ENCODE assay signal across 8 cellular contexts in the genomic region with DNA sequence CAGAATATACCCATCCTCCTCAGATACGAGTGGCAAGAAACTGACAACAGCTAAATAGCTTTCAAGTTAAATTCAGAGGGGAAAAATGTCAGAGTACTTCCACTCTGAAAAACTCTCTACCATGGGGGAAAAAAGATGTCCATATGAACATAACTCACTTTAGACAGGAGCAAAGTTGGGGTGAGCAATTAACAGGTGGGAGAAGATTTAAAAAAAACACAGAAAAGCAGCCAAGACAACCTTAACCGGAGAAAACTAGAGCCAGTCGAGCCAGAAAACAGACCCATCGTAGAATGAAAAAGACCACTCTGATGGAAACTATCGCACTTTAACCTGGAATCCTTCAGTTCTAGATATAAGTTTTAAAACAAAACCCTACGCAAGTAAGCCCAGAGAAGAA. TPM values are rescaled to one million over a fixed set of nuclear protein-coding genes. Genes with fewer than 3 reads are reported as not detected.
DNase-seq lines count a peak whose midpoint lies in the region; FAIRE-seq and TF ChIP-seq lines count a peak whose summit lies in the region.

No MANE protein-coding gene starts in this region.

- H3K36me3 Mint-ChIP-seq in Calu3 (ENCODE audit: insufficient read depth, unreplicated experiment): peaks cover 55% of the 10 kb centered on the region

- H3K4me3 ChIP-seq in Peyer's patch: peak overlapping the region; percentile 74 to 96 (median 89)
- H3K4me3 ChIP-seq in esophagus (ENCODE audit: low read depth in 1 of 2, low read length in 2 of 2): peak overlapping the region; percentile 77 to 82
- H3K4me3 ChIP-seq in trophoblast cell (ENCODE audit: low read depth, low read length): peak overlapping the region; percentile 93

- no peaks in the 10 kb centered on the region for H3K27me3 Mint-ChIP-seq in Calu3 (ENCODE audit: unreplicated experiment)

- no peak overlapping the region for H2BK5ac ChIP-seq in trophoblast cell (ENCODE audit: low read depth, low read length, poor library complexity)

- WGBS in esophagus, 2 donors: 2 to 3% methylated on average over 6 of the region's 6 CpGs
- no CpG with 5 or more reads among the region's 6 CpGs for WGBS in trophoblast cell (ENCODE audit: extremely low coverage, insufficient coverage, insufficient read length)

- H3K27ac Mint-ChIP-seq in Calu3 (ENCODE audit: unreplicated experiment): peak overlapping the region; percentile 91

- H2AK5ac ChIP-seq in trophoblast cell (ENCODE audit: low read length): no peak overlapping the region

- no peak overlapping the region for H3K18ac ChIP-seq in trophoblast cell (ENCODE audit: low read length)

- TF ChIP-seq CTCF in Calu3 (IDR thresholded peaks at IDR 0.05; ENCODE audit: unreplicated experiment) (no peak), Peyer's patch (IDR thresholded peaks at IDR 0.05) (no peak)

- H3K4me1 ChIP-seq in Peyer's patch (peaks cover 0 to 15% (median 8%) of the 10 kb centered on the region in 4 donors), esophagus (ENCODE audit: control insufficient read depth in 2 of 2, insufficient read depth in 2 of 2, low read length in 1 of 2) (no peaks in the 10 kb centered on the region), trophoblast cell (ENCODE audit: control insufficient read depth in 1 of 2, insufficient read depth in 2 of 2, low read length in 2 of 2) (peaks cover 2 to 4% of the 10 kb centered on the region in 2 experiments)

- no peak overlapping the region for H4K91ac ChIP-seq in trophoblast cell (ENCODE audit: low read depth, low read length)

- DNase-seq in Calu3 (no peak), Peyer's patch (no peak), trophoblast cell (no peak), H54 (ENCODE audit: insufficient read length, low spot score) (no peak), dermis blood vessel endothelial cell (no peak), glomerular visceral epithelial cell (ENCODE audit: extremely low spot score) (no peak)
- no peak for DNase-seq in activated CD4-positive, alpha-beta T cell treated with anti-CD3 and anti-CD28 coated beads for 1 hour

- peak overlapping the region; percentile 76 for H4K8ac ChIP-seq in trophoblast cell (ENCODE audit: low read depth, low read length)

- peak overlapping the region; percentile 95 for H3K4me3 Mint-ChIP-seq in Calu3 (ENCODE audit: low read depth, unreplicated experiment)

- no peak overlapping the region for H4K12ac ChIP-seq in trophoblast cell (ENCODE audit: low read depth, low read length)

- BruUV-seq in Calu3 (replicated peaks; lab: Mats Ljungman, UMichigan): no TSS peak

- peak overlapping the region; percentile 95 for H3K4ac ChIP-seq in trophoblast cell (ENCODE audit: low read depth, low read length)

- H2BK12ac ChIP-seq in trophoblast cell (ENCODE audit: low read length): no peak overlapping the region

- H2AFZ ChIP-seq in trophoblast cell (ENCODE audit: insufficient read depth, low read length, poor library complexity): no peak overlapping the region

- H3K36me3 ChIP-seq in Peyer's patch (peaks cover 0 to 38% (median 0%) of the 10 kb centered on the region in 3 donors), esophagus (ENCODE audit: control insufficient read depth in 2 of 2, insufficient read depth in 2 of 2, low read length in 1 of 2) (peaks cover 3% of the 10 kb centered on the region in 2 donors), trophoblast cell (ENCODE audit: control insufficient read depth in 1 of 2, insufficient read depth in 2 of 2, low read length in 2 of 2) (peaks cover 11 to 13% of the 10 kb centered on the region in 2 experiments)

- H3K27me3 ChIP-seq in Peyer's patch (no peaks in the 10 kb centered on the region), esophagus (ENCODE audit: control insufficient read depth in 1 of 2, insufficient read depth in 2 of 2, low read length in 2 of 2) (no peaks in the 10 kb centered on the region), trophoblast cell (ENCODE audit: insufficient read depth, low read length) (no peaks in the 10 kb centered on the region)

- H3K4me1 Mint-ChIP-seq in Calu3 (ENCODE audit: low read depth, unreplicated experiment): peaks cover 20% of the 10 kb centered on the region

- peak overlapping the region; percentile 91 for H3K14ac ChIP-seq in trophoblast cell (ENCODE audit: low read length)

- CTCF ChIA-PET in Calu3 (lab: Charles Lee): interaction anchor here (0.5 to 1.1 kb wide), 2 partner anchors 12 to 13 kb away, joined by 3 to 4 read pairs; no protein-coding TSS in a partner anchor

- peak overlapping the region; percentile 79 for H3K4me2 ChIP-seq in trophoblast cell (ENCODE audit: low read length)

- no peak for FAIRE-seq in H54 (lab: Jason Lieb, UNC)

- no peaks in the 10 kb centered on the region for H3K9me3 Mint-ChIP-seq in Calu3 (ENCODE audit: low read depth, unreplicated experiment)

- peaks cover 3% of the 10 kb centered on the region for H3K79me1 ChIP-seq in trophoblast cell (ENCODE audit: low read length)

- H3K9me3 ChIP-seq in Peyer's patch: no peaks in the 10 kb centered on the region
- H3K9me3 ChIP-seq in esophagus (ENCODE audit: control insufficient read depth in 2 of 2, insufficient read depth in 1 of 2, low read depth in 1 of 2, low read length in 1 of 2): no peaks in the 10 kb centered on the region
- H3K9me3 ChIP-seq in trophoblast cell (ENCODE audit: insufficient read depth, low read depth, low read length): no peaks in the 10 kb centered on the region

- H3K27ac ChIP-seq in Peyer's patch (peak overlapping the region; percentile 89 to 99 (median 91)), esophagus (ENCODE audit: low read depth in 2 of 2, low read length in 1 of 2) (peak overlapping the region; percentile 96 to 98), trophoblast cell (ENCODE audit: low read depth, low read length) (peak overlapping the region; percentile 58)

- no peak for TF ChIP-seq POLR2A in Peyer's patch (IDR thresholded peaks at IDR 0.05)
- no peak for TF ChIP-seq POLR2A in H54 (IDR thresholded peaks at IDR 0.05; ENCODE audit: low read depth, low read length)

- intact Hi-C loops in Calu3 (cut with micrococcal nuclease; ENCODE audit: unreplicated experiment): no loop called here

- no peak overlapping the region for H3K23ac ChIP-seq in trophoblast cell (ENCODE audit: low read length)

- no peak overlapping the region for H2BK120ac ChIP-seq in trophoblast cell (ENCODE audit: insufficient read depth, low read length, poor library complexity)

- peaks cover 10% of the 10 kb centered on the region for H3K79me2 ChIP-seq in trophoblast cell (ENCODE audit: control insufficient read depth, insufficient read depth, low read length, poor library complexity)

- H3K9ac ChIP-seq in trophoblast cell (ENCODE audit: low read length): peak overlapping the region; percentile 93

RNA-seq across cellular contexts. Expression of gene TERF2, which starts 0.8 kb away (rescaled TPM):
- total RNA-seq in Calu3 (2022) (38.2 and 39.4 TPM in 2 replicates), Peyer's patch (10 to 100 TPM; 17.0 to 47.4 (median 28.5) TPM), dermis blood vessel endothelial cell (12.2 and 14.5 TPM in 2 replicates)
- polyA plus RNA-seq in esophagus: 1 to 10 TPM; 5.6 to 9.1 TPM
- 31.2 and 32.6 TPM in 2 replicates for polyA plus RNA-seq in trophoblast cell (2013)

RNA-seq across cellular contexts. Expression of gene TMED6, which starts 33.4 kb away (rescaled TPM):
- total RNA-seq in Calu3 (2022) (1.4 and 1.7 TPM in 2 replicates), Peyer's patch (1 to 10 TPM; 4.3 to 9.9 (median 6.6) TPM), dermis blood vessel endothelial cell (0.14 and 0.17 TPM in 2 replicates)
- polyA plus RNA-seq in esophagus: under 1 TPM in 1 of 2 donors, not detected in 1; 0.33 TPM
- polyA plus RNA-seq in trophoblast cell (2013): 0.11 and 0.14 TPM in 2 replicates

RNA-seq across cellular contexts. Expression of gene CYB5B, which starts 39.4 kb away (rescaled TPM):
- total RNA-seq in Calu3 (2022) (177 and 179 TPM in 2 replicates), Peyer's patch (10 to 100 TPM; 62.7 to 95.7 (median 65.7) TPM), dermis blood vessel endothelial cell (77.8 and 182 TPM in 2 replicates)
- 10 to 100 TPM; 41.1 to 64.9 TPM for polyA plus RNA-seq in esophagus
- polyA plus RNA-seq in trophoblast cell (2013): 103 and 111 TPM in 2 replicates

RNA-seq across cellular contexts. Expression of gene NIP7, which starts 45.4 kb away (rescaled TPM):
- total RNA-seq in Calu3 (2022): 55.8 and 59.8 TPM in 2 replicates
- 10 to 100 TPM in 2 of 4 donors, 1 to 10 TPM in 2; 6.9 to 20.6 (median 10.5) TPM for total RNA-seq in Peyer's patch
- polyA plus RNA-seq in esophagus: 10 to 100 TPM; 16.4 to 22.3 TPM
- 19.3 and 20.2 TPM in 2 replicates for polyA plus RNA-seq in trophoblast cell (2013)
- total RNA-seq in dermis blood vessel endothelial cell: 25.6 and 27.4 TPM in 2 replicates

RNA-seq across cellular contexts. Expression of gene COG8, which starts 45.6 kb away (rescaled TPM):
- total RNA-seq in Calu3 (2022) (55.0 and 57.4 TPM in 2 replicates), Peyer's patch (10 to 100 TPM; 57.3 to 79.5 (median 77.0) TPM), dermis blood vessel endothelial cell (37.4 and 43.1 TPM in 2 replicates)
- polyA plus RNA-seq in esophagus: 10 to 100 TPM; 12.9 to 13.5 TPM
- polyA plus RNA-seq in trophoblast cell (2013): 21.2 and 21.4 TPM in 2 replicates
